ENCODE assay signal across 8 cellular contexts in genomic region chr15:55917881-55918296, GRCh38.
DNase-seq lines count a peak whose midpoint lies in the region; ATAC-seq and TF ChIP-seq lines count a peak whose summit lies in the region.

No MANE protein-coding gene starts in this region.

- no peak overlapping the region for H2AFZ ChIP-seq in trophoblast cell (ENCODE audit: insufficient read depth, low read length, poor library complexity)

- no peak overlapping the region for H2BK5ac ChIP-seq in trophoblast cell (ENCODE audit: low read depth, low read length, poor library complexity)

- no peak overlapping the region for H3K27ac ChIP-seq in CD4-positive, alpha-beta memory T cell (ENCODE audit: low read depth, low read length)
- H3K27ac ChIP-seq in esophagus squamous epithelium (no peak overlapping the region), trophoblast cell (ENCODE audit: low read depth, low read length) (no peak overlapping the region)

- no peaks in the 10 kb centered on the region for H3K9me3 ChIP-seq in CD4-positive, alpha-beta memory T cell (ENCODE audit: control insufficient read depth in 1 of 2, low read length in 2 of 2)
- H3K9me3 ChIP-seq in esophagus squamous epithelium, result no peaks in the 10 kb centered on the region
- H3K9me3 ChIP-seq in trophoblast cell (ENCODE audit: insufficient read depth, low read depth, low read length), result no peaks in the 10 kb centered on the region

- H3K4me1 ChIP-seq in CD4-positive, alpha-beta memory T cell (ENCODE audit: insufficient read depth, low read length), result no peaks in the 10 kb centered on the region
- H3K4me1 ChIP-seq in esophagus squamous epithelium (peaks cover 0 to 17% (median 0%) of the 10 kb centered on the region in 3 donors), trophoblast cell (ENCODE audit: control insufficient read depth in 1 of 2, insufficient read depth in 2 of 2, low read length in 2 of 2) (no peaks in the 10 kb centered on the region)

- H3K4me1 Mint-ChIP-seq in CD4-positive, alpha-beta memory T cell, result peaks cover 0 to 1% (median 0%) of the 10 kb centered on the region in 4 donors

- WGBS in esophagus squamous epithelium, 2 donors, result 0% methylated on average over 1 of the region's 1 CpG
- no CpG with 5 or more reads among the region's 1 CpG for WGBS in trophoblast cell (ENCODE audit: extremely low coverage, insufficient coverage, insufficient read length)

- no peak for ATAC-seq in HG02884 (IDR thresholded peaks at IDR 0.05; ENCODE audit: unreplicated experiment)
- ATAC-seq in GM21737 (IDR thresholded peaks at IDR 0.05; ENCODE audit: unreplicated experiment), result no peak
- no peak for ATAC-seq in GM18502 (IDR thresholded peaks at IDR 0.05; ENCODE audit: poor library complexity, unreplicated experiment)

- H3K4me2 ChIP-seq in trophoblast cell (ENCODE audit: low read length), result no peak overlapping the region

- no peak overlapping the region for H3K9ac ChIP-seq in trophoblast cell (ENCODE audit: low read length)

- H3K79me2 ChIP-seq in trophoblast cell (ENCODE audit: control insufficient read depth, insufficient read depth, low read length, poor library complexity), result no peaks in the 10 kb centered on the region

- peak in 5 of 6 experiments; percentile 33 to 52 (median 38) for TF ChIP-seq CTCF in esophagus squamous epithelium (IDR thresholded peaks at IDR 0.05)

- H3K4me3 ChIP-seq in CD4-positive, alpha-beta memory T cell (ENCODE audit: low read length in 2 of 2), result no peak overlapping the region
- H3K4me3 ChIP-seq in esophagus squamous epithelium (no peak overlapping the region), trophoblast cell (ENCODE audit: low read depth, low read length) (no peak overlapping the region)

- H3K27ac Mint-ChIP-seq in CD4-positive, alpha-beta memory T cell, result no peak overlapping the region

- no peaks in the 10 kb centered on the region for H3K36me3 ChIP-seq in CD4-positive, alpha-beta memory T cell (ENCODE audit: insufficient read depth, low read length)
- H3K36me3 ChIP-seq in esophagus squamous epithelium (no peaks in the 10 kb centered on the region), trophoblast cell (ENCODE audit: control insufficient read depth in 1 of 2, insufficient read depth in 2 of 2, low read length in 2 of 2) (no peaks in the 10 kb centered on the region)

- H3K36me3 Mint-ChIP-seq in CD4-positive, alpha-beta memory T cell, result no peaks in the 10 kb centered on the region

- H3K27me3 Mint-ChIP-seq in CD4-positive, alpha-beta memory T cell, result no peaks in the 10 kb centered on the region

- intact Hi-C loops in CD4-positive, alpha-beta memory T cell (cut with micrococcal nuclease), result loop anchor here (1.0 kb wide), 1 partner anchor 135 kb away; no protein-coding TSS in a partner anchor
- intact Hi-C loops in esophagus squamous epithelium (cut with DNase I), result no loop called here

- H3K9me3 Mint-ChIP-seq in CD4-positive, alpha-beta memory T cell, result no peaks in the 10 kb centered on the region

- CTCF ChIA-PET in CD4-positive, alpha-beta memory T cell (lab: Charles Lee; ENCODE audit: partially characterized antibody), result interaction anchor here (0.9 to 2.3 kb wide), 3 partner anchors 8 to 135 kb away, joined by 3 to 9 read pairs (median 6); no protein-coding TSS in a partner anchor
- CTCF ChIA-PET in HEK293T (lab: Yijun Ruan, JAX), result interaction anchor here (0.7 to 2.8 kb wide), 3 partner anchors 20 to 38 kb away, joined by 3 to 12 read pairs (median 3); no protein-coding TSS in a partner anchor

- no peak overlapping the region for H3K14ac ChIP-seq in trophoblast cell (ENCODE audit: low read length)

- H4K8ac ChIP-seq in trophoblast cell (ENCODE audit: low read depth, low read length), result no peak overlapping the region

- POLR2A ChIA-PET in CD4-positive, alpha-beta memory T cell (lab: Charles Lee; ENCODE audit: partially characterized antibody), result no interaction called here
- POLR2A ChIA-PET in HEK293T (lab: Yijun Ruan, JAX), result no interaction called here

- H3K18ac ChIP-seq in trophoblast cell (ENCODE audit: low read length), result no peak overlapping the region

- no peak overlapping the region for H2BK12ac ChIP-seq in trophoblast cell (ENCODE audit: low read length)

- H3K27me3 ChIP-seq in CD4-positive, alpha-beta memory T cell (ENCODE audit: insufficient read depth, low read length), result no peaks in the 10 kb centered on the region
- H3K27me3 ChIP-seq in esophagus squamous epithelium (no peaks in the 10 kb centered on the region), trophoblast cell (ENCODE audit: insufficient read depth, low read length) (no peaks in the 10 kb centered on the region)

- peak in 3 of 5 donors; percentile 5 to 15 (median 5) for DNase-seq in CD4-positive, alpha-beta memory T cell
- DNase-seq in HEK293T (ENCODE audit: extremely low spot score), result peak; percentile 12
- peak; percentile 50 for DNase-seq in RPMI8226
- no peak for DNase-seq in esophagus squamous epithelium (lab: John Stamatoyannopoulos, UW)
- DNase-seq in trophoblast cell, result peak; percentile 40 to 61

- no peaks in the 10 kb centered on the region for H3K79me1 ChIP-seq in trophoblast cell (ENCODE audit: low read length)

- no peak overlapping the region for H2AK5ac ChIP-seq in trophoblast cell (ENCODE audit: low read length)

- H3K4ac ChIP-seq in trophoblast cell (ENCODE audit: low read depth, low read length), result no peak overlapping the region

- H4K12ac ChIP-seq in trophoblast cell (ENCODE audit: low read depth, low read length), result no peak overlapping the region

- no peak overlapping the region for H3K4me3 Mint-ChIP-seq in CD4-positive, alpha-beta memory T cell

- H2BK120ac ChIP-seq in trophoblast cell (ENCODE audit: insufficient read depth, low read length, poor library complexity), result no peak overlapping the region

- H4K91ac ChIP-seq in trophoblast cell (ENCODE audit: low read depth, low read length), result no peak overlapping the region

- no peak overlapping the region for H3K23ac ChIP-seq in trophoblast cell (ENCODE audit: low read length)

- no peak for TF ChIP-seq POLR2A in esophagus squamous epithelium (IDR thresholded peaks at IDR 0.05)

TF ChIP-seq in HEK293T, 16 proteins besides CTCF, POLR2A, EP300 and RAD21:
- TF ChIP-seq NFRKB (IDR thresholded peaks at IDR 0.05) (no peak), TARDBP (IDR thresholded peaks at IDR 0.05) (no peak), FOXK2 (IDR thresholded peaks at IDR 0.05) (0 out of 2 replicates have a peak, but pooled peaks have one; percentile 47), HDGF (IDR thresholded peaks at IDR 0.05; ENCODE audit: borderline replicate concordance) (no peak), SUZ12 (IDR thresholded peaks at IDR 0.05) (no peak), FOXM1 (IDR thresholded peaks at IDR 0.05; ENCODE audit: borderline replicate concordance) (no peak)
